Comparison of ENCODE assay signal across 12 cellular contexts in the genomic region with DNA sequence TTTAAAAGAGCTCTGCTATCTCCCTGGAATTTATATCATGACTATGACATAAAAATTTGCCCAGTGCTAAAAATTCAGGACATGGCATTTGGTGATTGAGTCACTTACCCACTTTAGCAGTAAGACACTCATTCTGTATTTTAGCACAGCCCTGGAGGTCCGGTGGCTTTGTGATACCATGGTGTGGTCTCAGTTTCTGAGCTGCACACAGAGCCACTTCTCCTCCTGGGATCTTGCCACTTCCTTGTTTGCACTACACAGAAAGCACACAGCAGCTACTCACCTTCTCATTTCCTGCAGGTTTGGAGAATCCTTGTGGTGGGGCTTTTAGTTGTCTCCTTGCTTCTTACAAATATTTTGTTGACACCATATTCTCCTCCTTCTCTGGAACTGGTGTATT. TPM values are rescaled to one million over a fixed set of nuclear protein-coding genes. Genes with fewer than 3 reads are reported as not detected.
"Had no signal": no experiment of that assay in that cellular context is flagged by ENCODE, and none has a peak within 500 bp of the region (broad histone marks: within the 10 kb centered on the region; RNA-seq: fewer than 3 reads in every experiment).

No MANE protein-coding gene starts in this region.

RNA-seq across cellular contexts. Expression of gene GYPB, which starts 41.1 kb away (rescaled TPM):
- total RNA-seq: activated B cell treated with CpG ODN at 0.5 μM for 24 hours; activated CD4-positive, alpha-beta memory T cell treated with anti-CD3 and anti-CD28 coated beads for 36 hours; activated naive CD4-positive, alpha-beta T cell treated with anti-CD3 and anti-CD28 coated beads for 36 hours; activated naive CD4-positive, alpha-beta T cell treated with anti-CD3 and anti-CD28 coated beads, Interleukin-2, amount 50 U/mL, for 72 hours; activated T-cell treated with anti-CD3 and anti-CD28 coated beads, Interleukin-2, amount 50 U/mL, for 4 hours; activated T-helper 1 cell treated with anti-CD3 and anti-CD28 coated beads, Interleukin-12 subunit alpha, Interleukin-12 subunit beta, Interleukin-2, Interleukin-4 antibody, amounts not matched to agents 30 ng/mL and 10 ng/mL and 1 ng/mL, durations not matched to agents 14 hours and 24 hours and 36 hours; adrenal gland; astrocyte; body of pancreas; breast epithelium; RPMI7951; SJCRH30 had no signal
- polyA plus RNA-seq: adrenal gland had no signal
